1 cellular context compared by ENCODE assay signal in the genomic region with DNA sequence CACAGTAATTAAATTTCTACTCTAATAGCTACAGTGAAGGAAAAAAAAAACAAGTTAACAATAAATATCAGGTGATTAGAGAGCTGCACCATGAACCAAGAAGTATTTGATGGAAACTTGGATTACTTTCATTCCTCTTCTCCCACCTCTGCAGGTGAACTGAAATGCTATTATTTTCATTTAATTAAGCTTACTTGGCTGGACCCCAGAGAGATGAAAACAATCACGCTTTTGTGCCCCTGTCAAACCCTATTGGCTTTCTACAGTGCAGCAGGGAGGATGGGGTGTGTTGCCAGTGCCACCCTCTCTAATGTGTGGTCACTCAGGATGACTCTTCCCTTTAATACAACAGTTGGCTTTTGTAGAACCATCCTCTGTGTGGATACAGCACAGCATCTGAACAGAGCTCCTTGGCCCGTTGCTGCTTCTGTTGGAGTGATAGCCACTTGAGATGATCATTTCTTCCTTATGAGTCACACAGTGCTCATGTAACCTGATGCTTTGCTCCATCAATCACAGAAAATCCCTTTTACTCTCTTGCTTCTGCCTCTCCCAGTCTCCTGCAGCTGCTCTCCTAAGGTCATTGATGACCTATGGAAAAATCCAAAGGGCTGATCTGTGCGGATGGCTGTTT.
TF ChIP-seq lines count a peak whose summit lies in the region.

No MANE protein-coding gene starts in this region.

TF ChIP-seq in HepG2, 621 proteins besides CTCF, POLR2A, EP300 and RAD21 (continued from another document):
- TF ChIP-seq, protein P1, sequence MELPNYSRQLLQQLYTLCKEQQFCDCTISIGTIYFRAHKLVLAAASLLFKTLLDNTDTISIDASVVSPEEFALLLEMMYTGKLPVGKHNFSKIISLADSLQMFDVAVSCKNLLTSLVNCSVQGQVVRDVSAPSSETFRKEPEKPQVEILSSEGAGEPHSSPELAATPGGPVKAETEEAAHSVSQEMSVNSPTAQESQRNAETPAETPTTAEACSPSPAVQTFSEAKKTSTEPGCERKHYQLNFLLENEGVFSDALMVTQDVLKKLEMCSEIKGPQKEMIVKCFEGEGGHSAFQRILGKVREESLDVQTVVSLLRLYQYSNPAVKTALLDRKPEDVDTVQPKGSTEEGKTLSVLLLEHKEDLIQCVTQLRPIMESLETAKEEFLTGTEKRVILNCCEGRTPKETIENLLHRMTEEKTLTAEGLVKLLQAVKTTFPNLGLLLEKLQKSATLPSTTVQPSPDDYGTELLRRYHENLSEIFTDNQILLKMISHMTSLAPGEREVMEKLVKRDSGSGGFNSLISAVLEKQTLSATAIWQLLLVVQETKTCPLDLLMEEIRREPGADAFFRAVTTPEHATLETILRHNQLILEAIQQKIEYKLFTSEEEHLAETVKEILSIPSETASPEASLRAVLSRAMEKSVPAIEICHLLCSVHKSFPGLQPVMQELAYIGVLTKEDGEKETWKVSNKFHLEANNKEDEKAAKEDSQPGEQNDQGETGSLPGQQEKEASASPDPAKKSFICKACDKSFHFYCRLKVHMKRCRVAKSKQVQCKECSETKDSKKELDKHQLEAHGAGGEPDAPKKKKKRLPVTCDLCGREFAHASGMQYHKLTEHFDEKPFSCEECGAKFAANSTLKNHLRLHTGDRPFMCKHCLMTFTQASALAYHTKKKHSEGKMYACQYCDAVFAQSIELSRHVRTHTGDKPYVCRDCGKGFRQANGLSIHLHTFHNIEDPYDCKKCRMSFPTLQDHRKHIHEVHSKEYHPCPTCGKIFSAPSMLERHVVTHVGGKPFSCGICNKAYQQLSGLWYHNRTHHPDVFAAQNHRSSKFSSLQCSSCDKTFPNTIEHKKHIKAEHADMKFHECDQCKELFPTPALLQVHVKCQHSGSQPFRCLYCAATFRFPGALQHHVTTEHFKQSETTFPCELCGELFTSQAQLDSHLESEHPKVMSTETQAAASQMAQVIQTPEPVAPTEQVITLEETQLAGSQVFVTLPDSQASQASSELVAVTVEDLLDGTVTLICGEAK (IDR thresholded peaks at IDR 0.05), result no peak
- TF ChIP-seq, protein P1 (CRISPR knock-in tag; IDR thresholded peaks at IDR 0.05), result no peak
- TF ChIP-seq, protein P2, sequence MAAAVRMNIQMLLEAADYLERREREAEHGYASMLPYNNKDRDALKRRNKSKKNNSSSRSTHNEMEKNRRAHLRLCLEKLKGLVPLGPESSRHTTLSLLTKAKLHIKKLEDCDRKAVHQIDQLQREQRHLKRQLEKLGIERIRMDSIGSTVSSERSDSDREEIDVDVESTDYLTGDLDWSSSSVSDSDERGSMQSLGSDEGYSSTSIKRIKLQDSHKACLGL (CRISPR knock-in tag; IDR thresholded peaks at IDR 0.05), result no peak
- TF ChIP-seq DNMT1 (CRISPR knock-in tag; IDR thresholded peaks at IDR 0.05) (no peak), ZKSCAN5 (CRISPR knock-in tag; IDR thresholded peaks at IDR 0.05) (no peak), ZBTB21 (CRISPR knock-in tag; IDR thresholded peaks at IDR 0.05) (no peak)
- TF ChIP-seq, protein P3, sequence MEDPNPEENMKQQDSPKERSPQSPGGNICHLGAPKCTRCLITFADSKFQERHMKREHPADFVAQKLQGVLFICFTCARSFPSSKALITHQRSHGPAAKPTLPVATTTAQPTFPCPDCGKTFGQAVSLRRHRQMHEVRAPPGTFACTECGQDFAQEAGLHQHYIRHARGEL (CRISPR knock-in tag; IDR thresholded peaks at IDR 0.05), result no peak
